In genomic region chr17:30137158-30137557, GRCh38 we compare ENCODE assay signal across 17 cellular contexts. TPM values are rescaled to one million over a fixed set of nuclear protein-coding genes. Genes with fewer than 3 reads are reported as not detected.
DNase-seq lines count a peak whose midpoint lies in the region; ATAC-seq and TF ChIP-seq lines count a peak whose summit lies in the region.
"Had no signal": no experiment of that assay in that cellular context is flagged by ENCODE, and none has a peak within 500 bp of the region (broad histone marks: within the 10 kb centered on the region; RNA-seq: fewer than 3 reads in every experiment).

No MANE protein-coding gene starts in this region.

- H3K27me3 Mint-ChIP-seq in CD4-positive, alpha-beta T cell, result no peaks in the 10 kb centered on the region
- no peaks in the 10 kb centered on the region for H3K27me3 Mint-ChIP-seq in CD8-positive, alpha-beta T cell (ENCODE audit: low read depth)
- H3K27me3 Mint-ChIP-seq in glutamatergic neuron (ENCODE audit: unreplicated experiment), result no peaks in the 10 kb centered on the region

- H3K36me3 ChIP-seq in CD8-positive, alpha-beta T cell (ENCODE audit: insufficient read depth, low read length), result peaks cover 4% of the 10 kb centered on the region
- H3K36me3 ChIP-seq in Panc1 (ENCODE audit: control insufficient read depth, insufficient read depth, low read length), result peaks cover 10% of the 10 kb centered on the region; the same call in 1 of the 2 replicates
- H3K36me3 ChIP-seq in fibroblast of lung (ENCODE audit: control insufficient read depth, insufficient read depth, low read length), result no peaks in the 10 kb centered on the region

- H3K9ac ChIP-seq in fibroblast of lung (ENCODE audit: insufficient read depth, low read length), result no peak overlapping the region
- H3K9ac ChIP-seq: BLaER1 had no signal

- in situ Hi-C loops in Panc1 (cut with HindIII; ENCODE audit: low pct_unique_long_range_greater_than_20kb, low sequenced_read_pairs) (no loop called here), ACHN (cut with HindIII; ENCODE audit: low pct_ligation_motif_present, low pct_unique_long_range_greater_than_20kb, low sequenced_read_pairs) (no loop called here)

- no peak for TF ChIP-seq CTCF in CD4-positive, alpha-beta T cell (IDR thresholded peaks at IDR 0.05)
- no peak for TF ChIP-seq CTCF in CD8-positive, alpha-beta T cell (IDR thresholded peaks at IDR 0.05)
- TF ChIP-seq CTCF in Panc1 (IDR thresholded peaks at IDR 0.05) (no peak), fibroblast of lung (conservative IDR thresholded peaks at IDR 0.05 in 1 of 2, IDR thresholded peaks at IDR 0.05 in 1 of 2; ENCODE audit: low read depth in 1 of 2, low read length in 2 of 2) (no peak), glutamatergic neuron (IDR thresholded peaks at IDR 0.05; ENCODE audit: partially characterized antibody, unreplicated experiment) (no peak)

- intact Hi-C loops in CD4-positive, alpha-beta T cell (cut with DNase I, micrococcal nuclease), result no loop called here
- intact Hi-C loops in CD8-positive, alpha-beta T cell (cut with DNase I, micrococcal nuclease), result no loop called here
- intact Hi-C loops in Panc1 (cut with micrococcal nuclease; ENCODE audit: unreplicated experiment), result no loop called here

- H3K27ac ChIP-seq in CD4-positive, alpha-beta T cell (ENCODE audit: low read depth, low read length), result no peak overlapping the region
- no peak overlapping the region for H3K27ac ChIP-seq in CD8-positive, alpha-beta T cell (ENCODE audit: low read depth, low read length)
- no peak overlapping the region for H3K27ac ChIP-seq in Panc1 (ENCODE audit: low read length)
- H3K27ac ChIP-seq in fibroblast of lung (ENCODE audit: insufficient read depth, low read length), result no peak overlapping the region
- H3K27ac ChIP-seq: BLaER1, HL-60 had no signal

- no peak for ATAC-seq in CD4-positive, alpha-beta T cell (ENCODE audit: poor library complexity)
- ATAC-seq in CD8-positive, alpha-beta T cell, result no peak
- ATAC-seq in Panc1 (0 out of 2 replicates have a peak, but pooled peaks have one; percentile 56), GM19035 (IDR thresholded peaks at IDR 0.05; ENCODE audit: unreplicated experiment) (no peak)
- ATAC-seq: GM23338 had no signal

- POLR2A ChIA-PET in CD4-positive, alpha-beta T cell (lab: Charles Lee), result no interaction called here
- POLR2A ChIA-PET in CD8-positive, alpha-beta T cell (lab: Charles Lee), result no interaction called here
- POLR2A ChIA-PET in Panc1 (lab: Charles Lee), result no interaction called here

- CTCF ChIA-PET in CD4-positive, alpha-beta T cell (lab: Charles Lee), result interaction anchor here (0.8 to 1.6 kb wide), 2 partner anchors 32 to 935 kb away, joined by 3 read pairs; no protein-coding TSS in a partner anchor
- CTCF ChIA-PET in CD8-positive, alpha-beta T cell (lab: Charles Lee), result interaction anchor here (2.0 kb wide), 1 partner anchor 200 kb away, joined by 4 read pairs; no protein-coding TSS in a partner anchor
- CTCF ChIA-PET in Panc1 (lab: Charles Lee), result no interaction called here

- DNase-seq in CD4-positive, alpha-beta T cell, result no peak
- no peak for DNase-seq in CD8-positive, alpha-beta T cell
- no peak for DNase-seq in Panc1 (ENCODE audit: low read depth, low spot score)
- no peak for DNase-seq in fibroblast of lung (ENCODE audit: low read depth in 2 of 2)
- DNase-seq in ACHN, result no peak
- no peak for DNase-seq in glutamatergic neuron
- DNase-seq: Caco-2, GDM1, HCEC 1CT, IMR-90, Karpas-422, KBM-7 had no signal

- H3K4me1 ChIP-seq in CD8-positive, alpha-beta T cell (ENCODE audit: insufficient read depth, low read length), result no peaks in the 10 kb centered on the region
- H3K4me1 ChIP-seq in Panc1 (ENCODE audit: control insufficient read depth, insufficient read depth, low read length) (no peaks in the 10 kb centered on the region), fibroblast of lung (ENCODE audit: control insufficient read depth, extremely low read depth, insufficient read depth, low read length) (no peaks in the 10 kb centered on the region)
- H3K4me1 ChIP-seq: BLaER1, Caco-2 had no signal

- H3K4me3 Mint-ChIP-seq in CD4-positive, alpha-beta T cell, result no peak overlapping the region
- no peak overlapping the region for H3K4me3 Mint-ChIP-seq in CD8-positive, alpha-beta T cell
- no peak overlapping the region for H3K4me3 Mint-ChIP-seq in glutamatergic neuron (ENCODE audit: unreplicated experiment)
- H3K4me3 Mint-ChIP-seq: CD14-positive monocyte, GM23338 had no signal

- H3K4me3 ChIP-seq in CD8-positive, alpha-beta T cell (ENCODE audit: low read depth, low read length), result no peak overlapping the region
- H3K4me3 ChIP-seq in Panc1 (ENCODE audit: low read depth in 2 of 2, low read length in 2 of 2) (no peak overlapping the region), fibroblast of lung (replicated peaks in 1 of 4; ENCODE audit: control extremely low read depth in 1 of 4, insufficient read depth in 1 of 4, low read depth in 3 of 4, low read length in 4 of 4) (no peak overlapping the region)
- H3K4me3 ChIP-seq: BLaER1, GM23338 had no signal

- no peaks in the 10 kb centered on the region for H3K27me3 ChIP-seq in CD4-positive, alpha-beta T cell (ENCODE audit: control insufficient read depth, insufficient read depth, low read length)
- no peaks in the 10 kb centered on the region for H3K27me3 ChIP-seq in CD8-positive, alpha-beta T cell (ENCODE audit: insufficient read depth, low read length)
- H3K27me3 ChIP-seq in Panc1 (ENCODE audit: control insufficient read depth, insufficient read depth, low read length) (no peaks in the 10 kb centered on the region), fibroblast of lung (ENCODE audit: control insufficient read depth, insufficient read depth, low read length) (no peaks in the 10 kb centered on the region)
- H3K27me3 ChIP-seq: BLaER1 had no signal

- peaks cover 53% of the 10 kb centered on the region for H3K79me2 ChIP-seq in fibroblast of lung (ENCODE audit: control insufficient read depth, insufficient read depth, low read length)

- H3K36me3 Mint-ChIP-seq in CD4-positive, alpha-beta T cell (ENCODE audit: low read depth), result peaks cover 45% of the 10 kb centered on the region
- H3K36me3 Mint-ChIP-seq in CD8-positive, alpha-beta T cell, result peaks cover 47% of the 10 kb centered on the region
- H3K36me3 Mint-ChIP-seq in glutamatergic neuron (ENCODE audit: unreplicated experiment), result no peaks in the 10 kb centered on the region

- H3K4me1 Mint-ChIP-seq in CD4-positive, alpha-beta T cell (ENCODE audit: low read depth), result peaks cover 46% of the 10 kb centered on the region
- peaks cover 30% of the 10 kb centered on the region for H3K4me1 Mint-ChIP-seq in CD8-positive, alpha-beta T cell (ENCODE audit: low read depth)
- no peaks in the 10 kb centered on the region for H3K4me1 Mint-ChIP-seq in glutamatergic neuron (ENCODE audit: low read depth, unreplicated experiment)
- H3K4me1 Mint-ChIP-seq: CD14-positive monocyte had no signal

- H3K9me3 Mint-ChIP-seq in CD4-positive, alpha-beta T cell, result no peaks in the 10 kb centered on the region
- H3K9me3 Mint-ChIP-seq in CD8-positive, alpha-beta T cell, result no peaks in the 10 kb centered on the region
- no peaks in the 10 kb centered on the region for H3K9me3 Mint-ChIP-seq in glutamatergic neuron (ENCODE audit: unreplicated experiment)
- H3K9me3 Mint-ChIP-seq: GM23338 had no signal

- no peaks in the 10 kb centered on the region for H4K20me1 ChIP-seq in fibroblast of lung (ENCODE audit: control insufficient read depth, extremely low read depth, insufficient read depth, low read length)

- no TSS peak for BruUV-seq in Panc1 (replicated peaks; lab: Mats Ljungman, UMichigan)

- no peak overlapping the region for H2AFZ ChIP-seq in fibroblast of lung (ENCODE audit: low read length)
- H2AFZ ChIP-seq: GM23338 had no signal

- H3K9me3 ChIP-seq in CD4-positive, alpha-beta T cell (ENCODE audit: control insufficient read depth, low read length), result no peaks in the 10 kb centered on the region
- H3K9me3 ChIP-seq in CD8-positive, alpha-beta T cell (ENCODE audit: low read length), result no peaks in the 10 kb centered on the region
- no peaks in the 10 kb centered on the region for H3K9me3 ChIP-seq in Panc1 (ENCODE audit: control insufficient read depth, insufficient read depth, low read depth, low read length)
- H3K9me3 ChIP-seq in fibroblast of lung (ENCODE audit: control insufficient read depth, insufficient read depth, low read depth, low read length), result no peaks in the 10 kb centered on the region
- H3K9me3 ChIP-seq: BLaER1, Caco-2 had no signal

- H3K4me2 ChIP-seq in fibroblast of lung (ENCODE audit: extremely low read depth, insufficient read depth, low read length), result peak overlapping the region; percentile 19
- H3K4me2 ChIP-seq: BLaER1, GM23338 had no signal

- H3K27ac Mint-ChIP-seq in CD4-positive, alpha-beta T cell, result peak overlapping the region; percentile 54
- H3K27ac Mint-ChIP-seq in CD8-positive, alpha-beta T cell, result peak overlapping the region; percentile 1
- H3K27ac Mint-ChIP-seq in glutamatergic neuron (ENCODE audit: unreplicated experiment), result no peak overlapping the region
- H3K27ac Mint-ChIP-seq: GM23338 had no signal

RNA-seq across cellular contexts. Expression of gene NSRP1, which starts 20.5 kb away (rescaled TPM):
- 10 to 100 TPM; 23.8 to 25.2 TPM for total RNA-seq in CD4-positive, alpha-beta T cell
- total RNA-seq in CD8-positive, alpha-beta T cell, result 10 to 100 TPM; 22.4 to 23.1 TPM
- total RNA-seq in Panc1 (2021; ENCODE audit: unreplicated experiment) (30.5 TPM), fibroblast of lung (9.2 and 12.7 TPM in 2 replicates), glutamatergic neuron (ENCODE audit: unreplicated experiment) (18.2 TPM)
- 19.1 TPM for polyA plus RNA-seq in Panc1 (2012; ENCODE audit: insufficient read length)
- polyA plus RNA-seq in fibroblast of lung, result 19.5 and 19.8 TPM in 2 replicates
- 34.7 and 37.8 TPM in 2 replicates for polyA plus RNA-seq in fibroblast of lung (2012)
- 3.3 and 9.6 TPM in 2 replicates for polyA minus RNA-seq in fibroblast of lung (ENCODE audit: low replicate concordance)
